2 cellular contexts compared by ENCODE assay signal in the genomic region with DNA sequence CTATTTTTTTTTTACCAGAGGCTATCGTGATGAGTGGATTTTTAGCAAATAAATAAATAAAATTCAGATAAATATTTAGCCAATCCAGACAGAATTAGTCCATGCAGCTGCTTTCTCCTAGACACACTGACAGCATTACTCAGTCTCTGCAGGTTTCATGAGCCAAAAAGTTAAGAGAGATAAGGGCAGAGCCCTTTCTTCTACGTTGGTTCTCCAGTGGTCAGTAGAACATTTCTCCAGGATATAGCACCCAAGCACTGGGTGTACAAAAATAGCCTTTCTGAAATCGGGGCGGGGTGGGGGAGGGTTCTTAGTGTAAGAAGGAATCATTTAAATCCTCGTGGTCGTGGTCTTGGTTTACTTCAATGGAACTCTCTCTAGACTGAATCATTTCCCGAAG.
TF ChIP-seq lines count a peak whose summit lies in the region.

No MANE protein-coding gene starts in this region.

TF ChIP-seq in WTC11, 78 proteins besides CTCF, POLR2A, EP300 and RAD21 (continued from another document):
- TF ChIP-seq MYBL2 (CRISPR knock-in tag; IDR thresholded peaks at IDR 0.05) (no peak), RORB (CRISPR knock-in tag; IDR thresholded peaks at IDR 0.05) (no peak), TEAD1 (CRISPR knock-in tag; IDR thresholded peaks at IDR 0.05) (no peak), ZNF219 (CRISPR knock-in tag; IDR thresholded peaks at IDR 0.05; ENCODE audit: borderline replicate concordance) (no peak), ZNF263 (CRISPR knock-in tag; IDR thresholded peaks at IDR 0.05; ENCODE audit: low read depth) (no peak), ZNF317 (CRISPR knock-in tag; IDR thresholded peaks at IDR 0.05; ENCODE audit: borderline replicate concordance, low read depth) (no peak), SMAD3 (CRISPR knock-in tag; IDR thresholded peaks at IDR 0.05; ENCODE audit: borderline replicate concordance) (no peak), OVOL2 (CRISPR knock-in tag; IDR thresholded peaks at IDR 0.05; ENCODE audit: borderline replicate concordance) (no peak), ZNF416 (CRISPR knock-in tag; IDR thresholded peaks at IDR 0.05) (no peak)
- TF ChIP-seq, protein P1, sequence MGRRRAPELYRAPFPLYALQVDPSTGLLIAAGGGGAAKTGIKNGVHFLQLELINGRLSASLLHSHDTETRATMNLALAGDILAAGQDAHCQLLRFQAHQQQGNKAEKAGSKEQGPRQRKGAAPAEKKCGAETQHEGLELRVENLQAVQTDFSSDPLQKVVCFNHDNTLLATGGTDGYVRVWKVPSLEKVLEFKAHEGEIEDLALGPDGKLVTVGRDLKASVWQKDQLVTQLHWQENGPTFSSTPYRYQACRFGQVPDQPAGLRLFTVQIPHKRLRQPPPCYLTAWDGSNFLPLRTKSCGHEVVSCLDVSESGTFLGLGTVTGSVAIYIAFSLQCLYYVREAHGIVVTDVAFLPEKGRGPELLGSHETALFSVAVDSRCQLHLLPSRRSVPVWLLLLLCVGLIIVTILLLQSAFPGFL (CRISPR knock-in tag; IDR thresholded peaks at IDR 0.05; ENCODE audit: borderline replicate concordance) = no peak
- TF ChIP-seq, protein P2, sequence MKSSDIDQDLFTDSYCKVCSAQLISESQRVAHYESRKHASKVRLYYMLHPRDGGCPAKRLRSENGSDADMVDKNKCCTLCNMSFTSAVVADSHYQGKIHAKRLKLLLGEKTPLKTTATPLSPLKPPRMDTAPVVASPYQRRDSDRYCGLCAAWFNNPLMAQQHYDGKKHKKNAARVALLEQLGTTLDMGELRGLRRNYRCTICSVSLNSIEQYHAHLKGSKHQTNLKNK (CRISPR knock-in tag; IDR thresholded peaks at IDR 0.05) = no peak
- TF ChIP-seq, protein P3, sequence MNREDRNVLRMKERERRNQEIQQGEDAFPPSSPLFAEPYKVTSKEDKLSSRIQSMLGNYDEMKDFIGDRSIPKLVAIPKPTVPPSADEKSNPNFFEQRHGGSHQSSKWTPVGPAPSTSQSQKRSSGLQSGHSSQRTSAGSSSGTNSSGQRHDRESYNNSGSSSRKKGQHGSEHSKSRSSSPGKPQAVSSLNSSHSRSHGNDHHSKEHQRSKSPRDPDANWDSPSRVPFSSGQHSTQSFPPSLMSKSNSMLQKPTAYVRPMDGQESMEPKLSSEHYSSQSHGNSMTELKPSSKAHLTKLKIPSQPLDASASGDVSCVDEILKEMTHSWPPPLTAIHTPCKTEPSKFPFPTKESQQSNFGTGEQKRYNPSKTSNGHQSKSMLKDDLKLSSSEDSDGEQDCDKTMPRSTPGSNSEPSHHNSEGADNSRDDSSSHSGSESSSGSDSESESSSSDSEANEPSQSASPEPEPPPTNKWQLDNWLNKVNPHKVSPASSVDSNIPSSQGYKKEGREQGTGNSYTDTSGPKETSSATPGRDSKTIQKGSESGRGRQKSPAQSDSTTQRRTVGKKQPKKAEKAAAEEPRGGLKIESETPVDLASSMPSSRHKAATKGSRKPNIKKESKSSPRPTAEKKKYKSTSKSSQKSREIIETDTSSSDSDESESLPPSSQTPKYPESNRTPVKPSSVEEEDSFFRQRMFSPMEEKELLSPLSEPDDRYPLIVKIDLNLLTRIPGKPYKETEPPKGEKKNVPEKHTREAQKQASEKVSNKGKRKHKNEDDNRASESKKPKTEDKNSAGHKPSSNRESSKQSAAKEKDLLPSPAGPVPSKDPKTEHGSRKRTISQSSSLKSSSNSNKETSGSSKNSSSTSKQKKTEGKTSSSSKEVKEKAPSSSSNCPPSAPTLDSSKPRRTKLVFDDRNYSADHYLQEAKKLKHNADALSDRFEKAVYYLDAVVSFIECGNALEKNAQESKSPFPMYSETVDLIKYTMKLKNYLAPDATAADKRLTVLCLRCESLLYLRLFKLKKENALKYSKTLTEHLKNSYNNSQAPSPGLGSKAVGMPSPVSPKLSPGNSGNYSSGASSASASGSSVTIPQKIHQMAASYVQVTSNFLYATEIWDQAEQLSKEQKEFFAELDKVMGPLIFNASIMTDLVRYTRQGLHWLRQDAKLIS (CRISPR knock-in tag; IDR thresholded peaks at IDR 0.05; ENCODE audit: borderline replicate concordance) = no peak

TF ChIP-seq in HepG2, 621 proteins besides CTCF, POLR2A, EP300 and RAD21 (continued from another document):
- TF ChIP-seq, protein P4, sequence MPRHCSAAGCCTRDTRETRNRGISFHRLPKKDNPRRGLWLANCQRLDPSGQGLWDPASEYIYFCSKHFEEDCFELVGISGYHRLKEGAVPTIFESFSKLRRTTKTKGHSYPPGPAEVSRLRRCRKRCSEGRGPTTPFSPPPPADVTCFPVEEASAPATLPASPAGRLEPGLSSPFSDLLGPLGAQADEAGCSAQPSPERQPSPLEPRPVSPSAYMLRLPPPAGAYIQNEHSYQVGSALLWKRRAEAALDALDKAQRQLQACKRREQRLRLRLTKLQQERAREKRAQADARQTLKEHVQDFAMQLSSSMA (CRISPR knock-in tag; IDR thresholded peaks at IDR 0.05) = no peak
- TF ChIP-seq FLYWCH1 (CRISPR knock-in tag; IDR thresholded peaks at IDR 0.05) = no peak
- TF ChIP-seq ZKSCAN1 (IDR thresholded peaks at IDR 0.05; ENCODE audit: low read length) = no peak
